ENCODE assay signal across 1 cellular context in the genomic region with DNA sequence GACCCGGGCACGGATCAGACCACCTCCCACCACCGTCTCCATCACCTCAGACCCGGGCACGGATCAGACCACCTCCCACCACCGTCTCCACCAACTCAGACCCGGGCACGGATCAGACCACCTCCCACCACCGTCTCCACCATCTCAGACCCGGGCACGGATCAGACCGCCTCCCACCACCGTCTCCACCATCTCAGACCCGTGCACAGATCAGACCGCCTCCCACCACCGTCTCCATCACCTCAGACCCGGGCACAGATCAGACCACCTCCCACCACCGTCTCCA. TPM values are rescaled to one million over a fixed set of nuclear protein-coding genes. Genes with fewer than 3 reads are reported as not detected.
"Had no signal": no experiment of that assay in that cellular context is flagged by ENCODE, and none has a peak within 500 bp of the region (broad histone marks: within the 10 kb centered on the region; RNA-seq: fewer than 3 reads in every experiment).

No MANE protein-coding gene starts in this region.

RNA-seq across cellular contexts. Expression of a gene that starts 25.6 kb away (rescaled TPM):
- total RNA-seq: IMR-90 had no signal

RNA-seq across cellular contexts. Expression of a gene that starts 43.5 kb away (rescaled TPM):
- total RNA-seq: IMR-90 had no signal
